Comparison of ENCODE assay signal across 21 cellular contexts in the genomic region with DNA sequence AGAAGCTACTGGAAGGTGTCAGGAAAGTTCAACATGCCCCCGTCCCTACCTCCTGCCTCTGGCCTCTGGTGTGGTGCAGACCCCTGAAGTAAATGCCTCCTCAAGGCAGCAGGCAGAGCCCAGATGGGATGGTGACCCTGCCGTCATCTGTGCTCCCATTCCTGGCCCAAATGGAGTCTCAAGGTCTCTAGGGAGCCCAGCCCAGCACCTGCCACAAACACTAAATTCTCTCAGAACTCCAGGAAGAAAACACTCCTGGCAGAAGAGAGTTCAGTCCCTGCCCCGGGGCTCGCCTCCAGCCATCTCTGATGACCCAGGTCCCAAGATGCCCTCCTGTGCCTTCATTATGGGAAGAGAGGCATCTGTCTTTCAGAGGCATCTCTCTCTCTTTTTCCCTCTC.
DNase-seq lines count a peak whose midpoint lies in the region; TF ChIP-seq lines count a peak whose summit lies in the region.
"Had no signal": no experiment of that assay in that cellular context is flagged by ENCODE, and none has a peak within 500 bp of the region (broad histone marks: within the 10 kb centered on the region; RNA-seq: fewer than 3 reads in every experiment).

No MANE protein-coding gene starts in this region.

- peak; percentile 9 for DNase-seq in NCI-H2171 treated with DMSO at 0.1 percent for 48 hours (lab: John Stamatoyannopoulos, UW)
- DNase-seq in NCI-H2171 (lab: John Stamatoyannopoulos, UW), result no peak
- peak; percentile 55 for DNase-seq in glutamatergic neuron
- no peak for DNase-seq in neuronal stem cell (ENCODE audit: low spot score)
- no peak for DNase-seq in RKO (ENCODE audit: low spot score)
- no peak for DNase-seq in DMS153 (lab: John Stamatoyannopoulos, UW)
- no peak for DNase-seq in CD14-positive monocyte (ENCODE audit: low spot score)
- DNase-seq: 8988T; ACHN; AML-193; BE2C; C1 segment of cervical spinal cord; Caco-2; CD4-positive, CD25-positive, alpha-beta regulatory T cell; CD8-positive, alpha-beta T cell; DND-41; GDM1; H9 had no signal

- no peak overlapping the region for H4K91ac ChIP-seq in neuronal stem cell (ENCODE audit: low read depth, low read length, poor library complexity)

- H3K27me3 Mint-ChIP-seq in glutamatergic neuron (ENCODE audit: unreplicated experiment) (peaks cover 13% of the 10 kb centered on the region), CD14-positive monocyte (ENCODE audit: low read depth in 3 of 3) (peaks cover 0 to 9% (median 5%) of the 10 kb centered on the region in 3 donors)

- H3K36me3 Mint-ChIP-seq in glutamatergic neuron (ENCODE audit: unreplicated experiment) (no peaks in the 10 kb centered on the region), CD14-positive monocyte (no peaks in the 10 kb centered on the region)
- H3K36me3 Mint-ChIP-seq: CD4-positive, CD25-positive, alpha-beta regulatory T cell; CD8-positive, alpha-beta T cell had no signal

- no peak overlapping the region for H3K4ac ChIP-seq in neuronal stem cell (ENCODE audit: low read length)

- H3K4me1 Mint-ChIP-seq in glutamatergic neuron (ENCODE audit: low read depth, unreplicated experiment) (peaks cover 66% of the 10 kb centered on the region), CD14-positive monocyte (no peaks in the 10 kb centered on the region)
- H3K4me1 Mint-ChIP-seq: CD4-positive, CD25-positive, alpha-beta regulatory T cell had no signal

- no peak overlapping the region for H3K27ac ChIP-seq in neuronal stem cell (replicated peaks; ENCODE audit: low read length)
- H3K27ac ChIP-seq: A549 had no signal

- H2BK5ac ChIP-seq in neuronal stem cell (ENCODE audit: low read length), result no peak overlapping the region

- peaks cover 0 to 5% of the 10 kb centered on the region in 2 donors for H3K9me3 ChIP-seq in neuronal stem cell (replicated peaks in 1 of 2; ENCODE audit: control insufficient read depth in 2 of 2, insufficient read depth in 1 of 2, low read depth in 1 of 2, low read length in 2 of 2)
- H3K9me3 ChIP-seq: A549, BE2C, Caco-2 had no signal

- TF ChIP-seq CTCF in glutamatergic neuron (IDR thresholded peaks at IDR 0.05; ENCODE audit: partially characterized antibody, unreplicated experiment) (no peak), CD14-positive monocyte (IDR thresholded peaks at IDR 0.05) (no peak)

- intact Hi-C loops in CD14-positive monocyte (cut with micrococcal nuclease), result no loop called here

- no peak overlapping the region for H2BK120ac ChIP-seq in neuronal stem cell (ENCODE audit: low read depth, low read length)

- H3K4me3 Mint-ChIP-seq in glutamatergic neuron (ENCODE audit: unreplicated experiment) (peak overlapping the region; percentile 34), CD14-positive monocyte (no peak overlapping the region)
- H3K4me3 Mint-ChIP-seq: CD4-positive, CD25-positive, alpha-beta regulatory T cell; CD8-positive, alpha-beta T cell; GM23338; H9 had no signal

- H2BK15ac ChIP-seq in neuronal stem cell (ENCODE audit: low read length), result peak overlapping the region; percentile 24

- H3K9me3 Mint-ChIP-seq in glutamatergic neuron (ENCODE audit: unreplicated experiment) (peaks cover 31% of the 10 kb centered on the region), CD14-positive monocyte (peaks cover 0 to 5% (median 1%) of the 10 kb centered on the region in 7 donors)
- H3K9me3 Mint-ChIP-seq: CD8-positive, alpha-beta T cell; GM23338; H9 had no signal

- H3K23ac ChIP-seq in neuronal stem cell (ENCODE audit: low read depth, low read length, poor library complexity), result no peak overlapping the region

- no peak overlapping the region for H3K4me2 ChIP-seq in neuronal stem cell (ENCODE audit: insufficient read depth, low read length, poor library complexity, severe bottlenecking)
- H3K4me2 ChIP-seq: A549, GM23338 had no signal

- H2AFZ ChIP-seq in neuronal stem cell (ENCODE audit: low read length), result no peak overlapping the region
- H2AFZ ChIP-seq: GM23338 had no signal

- H3K4me1 ChIP-seq in neuronal stem cell (ENCODE audit: control insufficient read depth in 2 of 2, insufficient read depth in 1 of 2, low read depth in 1 of 2, low read length in 2 of 2), result peaks cover 17% of the 10 kb centered on the region in 2 donors
- H3K4me1 ChIP-seq: A549, BE2C, Caco-2 had no signal

- no peaks in the 10 kb centered on the region for H3K36me3 ChIP-seq in neuronal stem cell (replicated peaks in 1 of 2; ENCODE audit: control insufficient read depth in 2 of 2, insufficient read depth in 2 of 2, low read length in 2 of 2)
- H3K36me3 ChIP-seq: BE2C had no signal

- H4K8ac ChIP-seq in neuronal stem cell (ENCODE audit: low read depth, low read length), result no peak overlapping the region

- peak overlapping the region; percentile 29 for H2AK5ac ChIP-seq in neuronal stem cell (ENCODE audit: low read depth, low read length)

- no peaks in the 10 kb centered on the region for H3K27me3 ChIP-seq in neuronal stem cell (ENCODE audit: control insufficient read depth in 3 of 3, insufficient read depth in 3 of 3, low read depth in 1 of 3, low read length in 3 of 3)
- H3K27me3 ChIP-seq: BE2C had no signal

- H3K9ac ChIP-seq in neuronal stem cell (ENCODE audit: low read depth, low read length, poor library complexity), result no peak overlapping the region

- H3K14ac ChIP-seq in neuronal stem cell (ENCODE audit: low read length), result no peak overlapping the region

- no peaks in the 10 kb centered on the region for H3K79me1 ChIP-seq in neuronal stem cell (ENCODE audit: low read depth, low read length)

- H2BK12ac ChIP-seq in neuronal stem cell (ENCODE audit: low read length), result no peak overlapping the region

- H3K18ac ChIP-seq in neuronal stem cell (ENCODE audit: low read length), result peak overlapping the region; percentile 65

- H3K27ac Mint-ChIP-seq in glutamatergic neuron (ENCODE audit: unreplicated experiment), result peak overlapping the region; percentile 73
- no peak overlapping the region for H3K27ac Mint-ChIP-seq in CD14-positive monocyte
- H3K27ac Mint-ChIP-seq: CD4-positive, CD25-positive, alpha-beta regulatory T cell; CD8-positive, alpha-beta T cell; GM23338 had no signal

- H3K4me3 ChIP-seq in neuronal stem cell (ENCODE audit: low read length in 2 of 2), result no peak overlapping the region
- H3K4me3 ChIP-seq: A549, GM12878, GM23338 had no signal

- WGBS in neuronal stem cell (ENCODE audit: extremely low coverage in 2 of 2, insufficient read length in 2 of 2, insufficient replicate concordance in 1 of 2), 2 donors, result no CpG with 5 or more reads among the region's 4 CpGs

Comparison
In these comparisons a context has a peak if more than half of its experiments do, and no peak if none do; other contexts are left out.
1. DNase-seq: peak in NCI-H2171 treated with DMSO at 0.1 percent for 48 hours (single experiment) and glutamatergic neuron (single experiment); none in NCI-H2171 (single experiment), neuronal stem cell (single experiment), RKO (single experiment), DMS153 (single experiment) and CD14-positive monocyte (single experiment).